In the genomic region with DNA sequence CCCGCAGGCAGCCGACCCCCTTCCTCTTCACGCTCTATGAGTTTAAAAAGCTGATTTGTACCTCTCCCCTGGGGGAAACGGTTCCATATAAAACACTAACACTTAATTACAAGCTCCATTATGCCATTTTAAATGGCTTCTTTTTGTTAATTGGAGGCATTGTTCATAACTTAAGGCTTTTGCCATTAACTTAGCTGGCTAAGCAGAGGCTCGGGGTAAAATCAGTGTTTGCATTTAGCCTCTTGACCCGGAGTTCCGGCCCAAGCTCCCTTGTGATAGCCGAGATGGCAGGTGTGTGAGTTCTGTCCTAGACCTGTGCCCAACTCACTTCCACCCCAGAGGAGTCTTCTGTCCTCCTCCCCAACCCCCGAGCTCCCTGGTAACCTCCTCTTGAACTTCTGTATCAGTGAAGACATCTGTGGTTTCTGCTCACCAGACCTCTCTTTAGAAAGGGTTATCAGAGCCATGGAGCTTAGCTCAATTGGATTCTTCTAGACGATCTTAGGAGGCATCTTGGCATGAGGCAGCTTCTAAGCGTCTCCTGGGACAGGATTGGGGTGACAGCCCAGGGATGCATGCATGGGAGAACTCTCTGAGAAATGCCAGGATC, we compare ENCODE assay signal across 1 cellular context.
TF ChIP-seq lines count a peak whose summit lies in the region.

No MANE protein-coding gene starts in this region.

TF ChIP-seq in K562, 482 proteins besides CTCF, POLR2A, EP300 and RAD21:
- TF ChIP-seq CBFA2T2 (conservative IDR thresholded peaks at IDR 0.05) = peak; percentile 65
- peak; percentile 44 for TF ChIP-seq SMARCA4 (IDR thresholded peaks at IDR 0.05)
- TF ChIP-seq ZNF766 (CRISPR knock-in tag; conservative IDR thresholded peaks at IDR 0.05) = peak; percentile 72
- peak; percentile 34; the same call in 1 of the 2 replicates for TF ChIP-seq POLR2AphosphoS5 (IDR thresholded peaks at IDR 0.05; ENCODE audit: control insufficient read depth, insufficient read depth, low read depth, low read length)
- TF ChIP-seq, protein P1, sequence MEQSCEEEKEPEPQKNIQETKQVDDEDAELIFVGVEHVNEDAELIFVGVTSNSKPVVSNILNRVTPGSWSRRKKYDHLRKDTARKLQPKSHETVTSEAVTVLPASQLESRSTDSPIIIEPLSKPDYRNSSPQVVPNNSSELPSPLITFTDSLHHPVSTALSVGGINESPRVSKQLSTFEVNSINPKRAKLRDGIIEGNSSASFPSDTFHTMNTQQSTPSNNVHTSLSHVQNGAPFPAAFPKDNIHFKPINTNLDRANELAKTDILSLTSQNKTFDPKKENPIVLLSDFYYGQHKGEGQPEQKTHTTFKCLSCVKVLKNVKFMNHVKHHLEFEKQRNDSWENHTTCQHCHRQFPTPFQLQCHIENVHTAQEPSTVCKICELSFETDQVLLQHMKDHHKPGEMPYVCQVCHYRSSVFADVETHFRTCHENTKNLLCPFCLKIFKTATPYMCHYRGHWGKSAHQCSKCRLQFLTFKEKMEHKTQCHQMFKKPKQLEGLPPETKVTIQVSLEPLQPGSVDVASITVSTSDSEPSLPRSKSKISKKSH (CRISPR knock-in tag; IDR thresholded peaks at IDR 0.05) = no peak
- TF ChIP-seq GABPB1 (CRISPR knock-in tag; IDR thresholded peaks at IDR 0.05) = no peak
- TF ChIP-seq ZNF263 (CRISPR knock-in tag; IDR thresholded peaks at IDR 0.05; ENCODE audit: borderline replicate concordance) = peak; percentile 44; the same call in 1 of the 2 replicates
- TF ChIP-seq STAT5A (IDR thresholded peaks at IDR 0.05; ENCODE audit: borderline replicate concordance, low read length) = peak; percentile 50; the same call in 1 of the 2 replicates
- TF ChIP-seq ELF2 (CRISPR knock-in tag; IDR thresholded peaks at IDR 0.05) = 0 out of 2 replicates have a peak, but pooled peaks have one; percentile 15
- no peak for TF ChIP-seq NCOA4 (IDR thresholded peaks at IDR 0.05; ENCODE audit: partially characterized antibody)
- no peak for TF ChIP-seq ZEB2 (IDR thresholded peaks at IDR 0.05)
- TF ChIP-seq, protein P2, sequence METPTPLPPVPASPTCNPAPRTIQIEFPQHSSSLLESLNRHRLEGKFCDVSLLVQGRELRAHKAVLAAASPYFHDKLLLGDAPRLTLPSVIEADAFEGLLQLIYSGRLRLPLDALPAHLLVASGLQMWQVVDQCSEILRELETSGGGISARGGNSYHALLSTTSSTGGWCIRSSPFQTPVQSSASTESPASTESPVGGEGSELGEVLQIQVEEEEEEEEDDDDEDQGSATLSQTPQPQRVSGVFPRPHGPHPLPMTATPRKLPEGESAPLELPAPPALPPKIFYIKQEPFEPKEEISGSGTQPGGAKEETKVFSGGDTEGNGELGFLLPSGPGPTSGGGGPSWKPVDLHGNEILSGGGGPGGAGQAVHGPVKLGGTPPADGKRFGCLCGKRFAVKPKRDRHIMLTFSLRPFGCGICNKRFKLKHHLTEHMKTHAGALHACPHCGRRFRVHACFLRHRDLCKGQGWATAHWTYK (CRISPR knock-in tag; IDR thresholded peaks at IDR 0.05) = no peak
- no peak for TF ChIP-seq NR2C1 (IDR thresholded peaks at IDR 0.05)
- peak; percentile 40; the same call in 1 of the 2 replicates for TF ChIP-seq NR2C1 (tag; IDR thresholded peaks at IDR 0.05)
- TF ChIP-seq SRSF7 (optimal IDR thresholded peaks at IDR 0.05; ENCODE audit: low read depth, low read length) = no peak
- TF ChIP-seq KAT8 (IDR thresholded peaks at IDR 0.05; ENCODE audit: low read depth) = no peak
- TF ChIP-seq TAL1 (IDR thresholded peaks at IDR 0.05) = peak; percentile 72
- no peak for TF ChIP-seq POU5F1 (IDR thresholded peaks at IDR 0.05; ENCODE audit: borderline replicate concordance, low read depth, low read length, partially characterized antibody)
- TF ChIP-seq TCF3 (CRISPR knock-in tag; IDR thresholded peaks at IDR 0.05) = peak; percentile 24; the same call in 1 of the 2 replicates
- TF ChIP-seq, protein P3, sequence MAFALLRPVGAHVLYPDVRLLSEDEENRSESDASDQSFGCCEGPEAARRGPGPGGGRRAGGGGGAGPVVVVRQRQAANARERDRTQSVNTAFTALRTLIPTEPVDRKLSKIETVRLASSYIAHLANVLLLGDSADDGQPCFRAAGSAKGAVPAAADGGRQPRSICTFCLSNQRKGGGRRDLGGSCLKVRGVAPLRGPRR (CRISPR knock-in tag; IDR thresholded peaks at IDR 0.05) = no peak
- TF ChIP-seq, protein P4, sequence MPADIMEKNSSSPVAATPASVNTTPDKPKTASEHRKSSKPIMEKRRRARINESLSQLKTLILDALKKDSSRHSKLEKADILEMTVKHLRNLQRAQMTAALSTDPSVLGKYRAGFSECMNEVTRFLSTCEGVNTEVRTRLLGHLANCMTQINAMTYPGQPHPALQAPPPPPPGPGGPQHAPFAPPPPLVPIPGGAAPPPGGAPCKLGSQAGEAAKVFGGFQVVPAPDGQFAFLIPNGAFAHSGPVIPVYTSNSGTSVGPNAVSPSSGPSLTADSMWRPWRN (IDR thresholded peaks at IDR 0.05; ENCODE audit: low read depth) = 0 out of 2 replicates have a peak, but pooled peaks have one; percentile 24
- TF ChIP-seq NCOR1 (IDR thresholded peaks at IDR 0.05) = peak; percentile 77
- no peak for TF ChIP-seq ZSCAN29 (IDR thresholded peaks at IDR 0.05)
- no peak for TF ChIP-seq NR2C2 (CRISPR knock-in tag; IDR thresholded peaks at IDR 0.05)
- TF ChIP-seq NR2C2 (tag; IDR thresholded peaks at IDR 0.05) = peak; percentile 56
- no peak for TF ChIP-seq EP400 (IDR thresholded peaks at IDR 0.05)
- TF ChIP-seq PTTG1 (tag; IDR thresholded peaks at IDR 0.05; ENCODE audit: low read depth) = no peak
- 0 out of 2 replicates have a peak, but pooled peaks have one; percentile 29 for TF ChIP-seq SMARCE1 (IDR thresholded peaks at IDR 0.05)
- peak; percentile 64; the same call in 1 of the 2 replicates for TF ChIP-seq DPF2 (IDR thresholded peaks at IDR 0.05)
- no peak for TF ChIP-seq ZKSCAN3 (CRISPR knock-in tag; IDR thresholded peaks at IDR 0.05)
- 0 out of 2 replicates have a peak, but pooled peaks have one; percentile 25 for TF ChIP-seq L3MBTL2 (IDR thresholded peaks at IDR 0.05)
- TF ChIP-seq CBFA2T3 (IDR thresholded peaks at IDR 0.05) = peak; percentile 84
- TF ChIP-seq HDAC3 (IDR thresholded peaks at IDR 0.05; ENCODE audit: borderline replicate concordance, partially characterized antibody) = no peak
- 0 out of 2 replicates have a peak, but pooled peaks have one; percentile 25 for TF ChIP-seq SOX6 (IDR thresholded peaks at IDR 0.05)
- no peak for TF ChIP-seq ZNF57 (CRISPR knock-in tag; IDR thresholded peaks at IDR 0.05)
- no peak for TF ChIP-seq ZNF354B (CRISPR knock-in tag; IDR thresholded peaks at IDR 0.05)
- peak in 1 of 2 experiments; percentile 60; a peak in 1 of 4 replicates for TF ChIP-seq TBL1XR1 (IDR thresholded peaks at IDR 0.05; ENCODE audit: low read length in 2 of 2)
- no peak for TF ChIP-seq TAF15 (IDR thresholded peaks at IDR 0.05; ENCODE audit: low read depth, low read length)
- TF ChIP-seq, protein P5, sequence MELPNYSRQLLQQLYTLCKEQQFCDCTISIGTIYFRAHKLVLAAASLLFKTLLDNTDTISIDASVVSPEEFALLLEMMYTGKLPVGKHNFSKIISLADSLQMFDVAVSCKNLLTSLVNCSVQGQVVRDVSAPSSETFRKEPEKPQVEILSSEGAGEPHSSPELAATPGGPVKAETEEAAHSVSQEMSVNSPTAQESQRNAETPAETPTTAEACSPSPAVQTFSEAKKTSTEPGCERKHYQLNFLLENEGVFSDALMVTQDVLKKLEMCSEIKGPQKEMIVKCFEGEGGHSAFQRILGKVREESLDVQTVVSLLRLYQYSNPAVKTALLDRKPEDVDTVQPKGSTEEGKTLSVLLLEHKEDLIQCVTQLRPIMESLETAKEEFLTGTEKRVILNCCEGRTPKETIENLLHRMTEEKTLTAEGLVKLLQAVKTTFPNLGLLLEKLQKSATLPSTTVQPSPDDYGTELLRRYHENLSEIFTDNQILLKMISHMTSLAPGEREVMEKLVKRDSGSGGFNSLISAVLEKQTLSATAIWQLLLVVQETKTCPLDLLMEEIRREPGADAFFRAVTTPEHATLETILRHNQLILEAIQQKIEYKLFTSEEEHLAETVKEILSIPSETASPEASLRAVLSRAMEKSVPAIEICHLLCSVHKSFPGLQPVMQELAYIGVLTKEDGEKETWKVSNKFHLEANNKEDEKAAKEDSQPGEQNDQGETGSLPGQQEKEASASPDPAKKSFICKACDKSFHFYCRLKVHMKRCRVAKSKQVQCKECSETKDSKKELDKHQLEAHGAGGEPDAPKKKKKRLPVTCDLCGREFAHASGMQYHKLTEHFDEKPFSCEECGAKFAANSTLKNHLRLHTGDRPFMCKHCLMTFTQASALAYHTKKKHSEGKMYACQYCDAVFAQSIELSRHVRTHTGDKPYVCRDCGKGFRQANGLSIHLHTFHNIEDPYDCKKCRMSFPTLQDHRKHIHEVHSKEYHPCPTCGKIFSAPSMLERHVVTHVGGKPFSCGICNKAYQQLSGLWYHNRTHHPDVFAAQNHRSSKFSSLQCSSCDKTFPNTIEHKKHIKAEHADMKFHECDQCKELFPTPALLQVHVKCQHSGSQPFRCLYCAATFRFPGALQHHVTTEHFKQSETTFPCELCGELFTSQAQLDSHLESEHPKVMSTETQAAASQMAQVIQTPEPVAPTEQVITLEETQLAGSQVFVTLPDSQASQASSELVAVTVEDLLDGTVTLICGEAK (IDR thresholded peaks at IDR 0.05) = no peak
- TF ChIP-seq, protein P5 (CRISPR knock-in tag; IDR thresholded peaks at IDR 0.05) = no peak
- peak; percentile 60; the same call in 1 of the 2 replicates for TF ChIP-seq CTBP1 (IDR thresholded peaks at IDR 0.05; ENCODE audit: borderline replicate concordance)
- peak; percentile 72; the same call in 1 of the 2 replicates for TF ChIP-seq ESRRA (IDR thresholded peaks at IDR 0.05; ENCODE audit: borderline replicate concordance, low read depth)
- no peak for TF ChIP-seq FOXJ2 (tag; IDR thresholded peaks at IDR 0.05)
- TF ChIP-seq MTA2 (IDR thresholded peaks at IDR 0.05; ENCODE audit: low read depth) = 0 out of 2 replicates have a peak, but pooled peaks have one; percentile 23
- TF ChIP-seq SMAD4 (CRISPR knock-in tag; conservative IDR thresholded peaks at IDR 0.05) = 0 out of 2 replicates have a peak, but pooled peaks have one; percentile 30
- no peak for TF ChIP-seq ZNF347 (CRISPR knock-in tag; IDR thresholded peaks at IDR 0.05; ENCODE audit: low read depth)
- peak; percentile 81 for TF ChIP-seq TEAD4 (IDR thresholded peaks at IDR 0.05; ENCODE audit: low read length)
- TF ChIP-seq TEAD4 (CRISPR knock-in tag; IDR thresholded peaks at IDR 0.05; ENCODE audit: borderline replicate concordance) = no peak
- TF ChIP-seq ZNF212 (CRISPR knock-in tag; IDR thresholded peaks at IDR 0.05) = no peak
- TF ChIP-seq BHLHE40 (IDR thresholded peaks at IDR 0.05; ENCODE audit: low read length) = peak; percentile 87
- no peak for TF ChIP-seq POLR3A (IDR thresholded peaks at IDR 0.05; ENCODE audit: borderline replicate concordance, extremely low read depth, insufficient read depth, insufficient read length)
- peak; percentile 76 for TF ChIP-seq ARID1B (IDR thresholded peaks at IDR 0.05)
- TF ChIP-seq, protein P6, sequence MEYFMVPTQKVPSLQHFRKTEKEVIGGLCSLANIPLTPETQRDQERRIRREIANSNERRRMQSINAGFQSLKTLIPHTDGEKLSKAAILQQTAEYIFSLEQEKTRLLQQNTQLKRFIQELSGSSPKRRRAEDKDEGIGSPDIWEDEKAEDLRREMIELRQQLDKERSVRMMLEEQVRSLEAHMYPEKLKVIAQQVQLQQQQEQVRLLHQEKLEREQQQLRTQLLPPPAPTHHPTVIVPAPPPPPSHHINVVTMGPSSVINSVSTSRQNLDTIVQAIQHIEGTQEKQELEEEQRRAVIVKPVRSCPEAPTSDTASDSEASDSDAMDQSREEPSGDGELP (CRISPR knock-in tag; IDR thresholded peaks at IDR 0.05; ENCODE audit: borderline replicate concordance) = no peak
- TF ChIP-seq, protein P7, sequence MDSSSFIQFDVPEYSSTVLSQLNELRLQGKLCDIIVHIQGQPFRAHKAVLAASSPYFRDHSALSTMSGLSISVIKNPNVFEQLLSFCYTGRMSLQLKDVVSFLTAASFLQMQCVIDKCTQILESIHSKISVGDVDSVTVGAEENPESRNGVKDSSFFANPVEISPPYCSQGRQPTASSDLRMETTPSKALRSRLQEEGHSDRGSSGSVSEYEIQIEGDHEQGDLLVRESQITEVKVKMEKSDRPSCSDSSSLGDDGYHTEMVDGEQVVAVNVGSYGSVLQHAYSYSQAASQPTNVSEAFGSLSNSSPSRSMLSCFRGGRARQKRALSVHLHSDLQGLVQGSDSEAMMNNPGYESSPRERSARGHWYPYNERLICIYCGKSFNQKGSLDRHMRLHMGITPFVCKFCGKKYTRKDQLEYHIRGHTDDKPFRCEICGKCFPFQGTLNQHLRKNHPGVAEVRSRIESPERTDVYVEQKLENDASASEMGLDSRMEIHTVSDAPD (CRISPR knock-in tag; IDR thresholded peaks at IDR 0.05) = no peak
- TF ChIP-seq KDM1A (IDR thresholded peaks at IDR 0.05) = peak; percentile 64 to 72; a peak in 2 of 4 replicates
TF ChIP-seq in K562: peak in this region for 27.
